Comparison of ENCODE assay signal across 9 cellular contexts in the genomic region with DNA sequence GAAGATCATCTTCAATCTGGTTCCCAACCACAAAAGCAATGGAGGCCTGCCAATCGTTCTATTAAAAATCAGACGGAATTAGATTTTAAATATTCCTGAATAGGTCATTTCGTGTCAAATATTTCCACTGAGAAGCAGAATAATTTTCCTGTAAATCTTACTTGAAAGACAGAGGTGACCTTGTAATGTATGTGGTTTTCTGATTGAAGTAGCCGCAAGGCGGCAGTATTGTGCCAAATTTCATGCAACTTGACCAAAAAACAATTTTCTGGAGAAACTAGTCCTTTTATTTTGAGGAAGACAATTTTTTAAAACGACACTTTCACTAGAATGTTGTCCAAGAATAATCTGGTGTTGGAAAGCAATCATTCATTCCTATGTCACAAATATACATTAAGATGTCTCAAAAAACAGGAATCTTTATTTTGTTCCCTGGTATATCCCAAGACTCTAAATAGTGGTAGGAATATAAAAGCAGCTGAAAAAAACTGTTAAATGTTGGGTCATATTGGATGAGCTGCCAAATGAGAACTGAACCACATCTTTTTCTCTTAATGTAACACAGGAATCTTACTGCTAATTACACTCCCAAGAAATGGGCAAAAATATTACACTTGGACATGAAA. TPM values are rescaled to one million over a fixed set of nuclear protein-coding genes. Genes with fewer than 3 reads are reported as not detected.
DNase-seq lines count a peak whose midpoint lies in the region; ATAC-seq and TF ChIP-seq lines count a peak whose summit lies in the region.
"Had no signal": no experiment of that assay in that cellular context is flagged by ENCODE, and none has a peak within 500 bp of the region (broad histone marks: within the 10 kb centered on the region; RNA-seq: fewer than 3 reads in every experiment).

No MANE protein-coding gene starts in this region.

- DNase-seq in activated T-cell treated with anti-CD3 and anti-CD28 coated beads for 48 hours (ENCODE audit: low read depth) (peak; percentile 12), activated T-cell treated with anti-CD3 and anti-CD28 coated beads for 4 hours (no peak), NCI-H146 (lab: John Stamatoyannopoulos, UW) (peak; percentile 61), heart left ventricle (peak in 2 of 5 donors; percentile 34 to 46), putamen (ENCODE audit: low spot score) (peak; percentile 4), NCI-H526 treated with DMSO at 0.1 percent for 48 hours (lab: John Stamatoyannopoulos, UW) (no peak), HuH-7.5 (ENCODE audit: low spot score) (no peak)
- DNase-seq in activated CD4-positive, alpha-beta T cell treated with anti-CD3 and anti-CD28 coated beads, Interleukin-2, amount 50 U/mL, for 48 hours: peak; percentile 43 to 55

- no peak overlapping the region for H3K4me3 ChIP-seq in heart left ventricle

- H3K27ac ChIP-seq in heart left ventricle: no peak overlapping the region

- no peaks in the 10 kb centered on the region for H3K4me1 ChIP-seq in heart left ventricle

- intact Hi-C loops in heart left ventricle (cut with DNase I): loop anchor here in 9 of 10 donors (2.0 to 10.0 kb wide), 10 partner anchors 563 to 1221 kb away; a partner anchor contains a TSS

- H3K27me3 ChIP-seq in heart left ventricle: no peaks in the 10 kb centered on the region

- TF ChIP-seq CTCF in heart left ventricle (IDR thresholded peaks at IDR 0.05): peak; percentile 44 to 74 (median 64)

- no peaks in the 10 kb centered on the region for H3K36me3 ChIP-seq in heart left ventricle

- ATAC-seq in heart left ventricle: peak in 1 of 4 donors; percentile 33

- 1 to 6% (median 1%) methylated on average over 6 of the region's 6 CpGs for WGBS in heart left ventricle, 4 donors

- no peaks in the 10 kb centered on the region for H3K9me3 ChIP-seq in heart left ventricle

- no peak for TF ChIP-seq POLR2A in heart left ventricle (IDR thresholded peaks at IDR 0.05)

RNA-seq across cellular contexts. Expression of a gene that starts 33.6 kb away (rescaled TPM):
- total RNA-seq in heart left ventricle: under 1 TPM in 2 of 9 donors, not detected in 7; 0.38 to 0.48 TPM
- polyA plus RNA-seq in heart left ventricle: not detected
- polyA plus RNA-seq: aorta had no signal

Comparison
In these comparisons a context has a peak if more than half of its experiments do, and no peak if none do; other contexts are left out.
1. DNase-seq: peak in activated T-cell treated with anti-CD3 and anti-CD28 coated beads for 48 hours (single experiment), NCI-H146 (single experiment), activated CD4-positive, alpha-beta T cell treated with anti-CD3 and anti-CD28 coated beads, Interleukin-2, amount 50 U/mL, for 48 hours (2 of 2) and putamen (single experiment); none in activated T-cell treated with anti-CD3 and anti-CD28 coated beads for 4 hours (single experiment), NCI-H526 treated with DMSO at 0.1 percent for 48 hours (single experiment) and HuH-7.5 (single experiment).